9 cellular contexts compared by ENCODE assay signal in genomic region chr1:21278898-21279819, GRCh38. TPM values are rescaled to one million over a fixed set of nuclear protein-coding genes. Genes with fewer than 3 reads are reported as not detected.
A peak's percentile ranks its signal among the peaks of the same experiment; 100 is the strongest.
DNase-seq lines count a peak whose midpoint lies in the region; ATAC-seq lines count a peak whose summit lies in the region.
"Had no signal": no experiment of that assay in that cellular context is flagged by ENCODE, and none has a peak within 500 bp of the region (broad histone marks: within the 10 kb centered on the region; RNA-seq: fewer than 3 reads in every experiment).

No MANE protein-coding gene starts in this region.

- no peaks in the 10 kb centered on the region for H3K27me3 Mint-ChIP-seq in IgD-negative memory B cell

- peaks cover 13 to 25% (median 15%) of the 10 kb centered on the region in 3 donors for H3K4me1 Mint-ChIP-seq in IgD-negative memory B cell
- H3K4me1 Mint-ChIP-seq in stimulated activated effector memory CD8-positive, alpha-beta T cell treated with anti-CD3 and anti-CD28 coated beads, Interleukin-12 subunit alpha, Interleukin-12 subunit beta, amount 100 ng/mL, for 72 hours: peaks cover 51% of the 10 kb centered on the region

- DNase-seq in left lobe of liver (ENCODE audit: low spot score) (no peak), HuH-7 (ENCODE audit: low spot score) (no peak), NCI-H2227 (lab: John Stamatoyannopoulos, UW; ENCODE audit: unreplicated experiment) (no peak), SK-N-DZ (ENCODE audit: low spot score) (no peak)
- DNase-seq in stimulated activated effector memory CD8-positive, alpha-beta T cell treated with anti-CD3 and anti-CD28 coated beads, Interleukin-12 subunit alpha, Interleukin-12 subunit beta, amount 100 ng/mL, for 72 hours (ENCODE audit: low spot score in 2 of 2): peak in 1 of 2 donors; percentile 68
- DNase-seq: cerebellar nuclear complex had no signal

- H3K4me3 Mint-ChIP-seq in IgD-negative memory B cell: peak overlapping the region; percentile 21 to 66 (median 32)
- H3K4me3 Mint-ChIP-seq in stimulated activated effector memory CD8-positive, alpha-beta T cell treated with anti-CD3 and anti-CD28 coated beads, Interleukin-12 subunit alpha, Interleukin-12 subunit beta, amount 100 ng/mL, for 72 hours: peak overlapping the region; percentile 74

- no peaks in the 10 kb centered on the region for H3K9me3 Mint-ChIP-seq in IgD-negative memory B cell
- no peaks in the 10 kb centered on the region for H3K9me3 Mint-ChIP-seq in stimulated activated effector memory CD8-positive, alpha-beta T cell treated with anti-CD3 and anti-CD28 coated beads, Interleukin-12 subunit alpha, Interleukin-12 subunit beta, amount 100 ng/mL, for 72 hours

- 69 to 78% (median 69%) methylated on average over 24 to 25 of the region's 25 CpGs for WGBS in adipose tissue, 3 donors

- ATAC-seq in left lobe of liver: peak; percentile 9
- ATAC-seq in stimulated activated effector memory CD8-positive, alpha-beta T cell treated with anti-CD3 and anti-CD28 coated beads, Interleukin-12 subunit alpha, Interleukin-12 subunit beta, amount 100 ng/mL, for 72 hours: peak; percentile 83
- no peak for ATAC-seq in HG02885 (IDR thresholded peaks at IDR 0.05; ENCODE audit: poor library complexity, unreplicated experiment)

- peak overlapping the region; percentile 24 to 88 (median 68) for H3K27ac Mint-ChIP-seq in IgD-negative memory B cell
- H3K27ac Mint-ChIP-seq in stimulated activated effector memory CD8-positive, alpha-beta T cell treated with anti-CD3 and anti-CD28 coated beads, Interleukin-12 subunit alpha, Interleukin-12 subunit beta, amount 100 ng/mL, for 72 hours: peak overlapping the region; percentile 98

- peak overlapping the region; percentile 59 for H3K27ac ChIP-seq in adipose tissue (ENCODE audit: low read depth, low read length)

- H3K36me3 Mint-ChIP-seq in IgD-negative memory B cell: peaks cover 2% of the 10 kb centered on the region
- H3K36me3 Mint-ChIP-seq in stimulated activated effector memory CD8-positive, alpha-beta T cell treated with anti-CD3 and anti-CD28 coated beads, Interleukin-12 subunit alpha, Interleukin-12 subunit beta, amount 100 ng/mL, for 72 hours: peaks cover 91% of the 10 kb centered on the region

RNA-seq across cellular contexts. Expression of gene ECE1, which starts 11.1 kb away (rescaled TPM):
- polyA plus RNA-seq in IgD-negative memory B cell (58.6 TPM), adipose tissue (100 to 1,000 TPM in 1 of 3 donors, 10 to 100 TPM in 2; 63.8 to 110 (median 65.3) TPM)
- 58.0 TPM for total RNA-seq in left lobe of liver
- polyA plus RNA-seq in SK-N-DZ (2014; cell fraction: cytosol; rRNA removed): 17.4 and 17.5 TPM in 2 replicates
- 6.6 and 9.1 TPM in 2 replicates for polyA plus RNA-seq in SK-N-DZ (2014; cell fraction: nucleus; rRNA removed)
